In genomic region chr1:69070660-69071373, GRCh38 we compare ENCODE assay signal across 25 cellular contexts.
"Had no signal": no experiment of that assay in that cellular context is flagged by ENCODE, and none has a peak within 500 bp of the region (broad histone marks: within the 10 kb centered on the region; RNA-seq: fewer than 3 reads in every experiment).

No MANE protein-coding gene starts in this region.

- H3K36me3 Mint-ChIP-seq: activated naive CD8-positive, alpha-beta T cell; brain had no signal

- H3K27me3 Mint-ChIP-seq: activated CD4-positive, alpha-beta memory T cell treated with anti-CD3 and anti-CD28 coated beads, Interleukin-2, amount 10 ng/mL, durations not matched to agents 7 days and 5 days; activated CD4-positive, alpha-beta T cell treated with anti-CD3 and anti-CD28 coated beads for 36 hours; activated naive CD8-positive, alpha-beta T cell; activated T-helper 17 cell treated with anti-CD3 and anti-CD28 coated beads, Interleukin-2, amount 50 U/mL, for 72 hours; brain; central memory CD8-positive, alpha-beta T cell had no signal

- H3K4me1 Mint-ChIP-seq: activated CD4-positive, alpha-beta memory T cell treated with anti-CD3 and anti-CD28 coated beads, Interleukin-2, amount 10 ng/mL, durations not matched to agents 7 days and 5 days; activated CD4-positive, alpha-beta T cell treated with anti-CD3 and anti-CD28 coated beads for 36 hours; activated T-helper 17 cell treated with anti-CD3 and anti-CD28 coated beads, Interleukin-2, amount 50 U/mL, for 72 hours; brain; central memory CD8-positive, alpha-beta T cell had no signal

- DNase-seq: activated CD4-positive, alpha-beta memory T cell treated with anti-CD3 and anti-CD28 coated beads, Interleukin-2, amount 10 ng/mL, durations not matched to agents 7 days and 5 days; activated CD4-positive, alpha-beta T cell treated with anti-CD3 and anti-CD28 coated beads for 36 hours; activated CD4-positive, alpha-beta T cell treated with anti-CD3 and anti-CD28 coated beads, Interleukin-2, amount 50 U/mL, for 1 hour; activated gamma-delta T cell; activated naive CD4-positive, alpha-beta T cell treated with anti-CD3 and anti-CD28 coated beads for 36 hours; activated T-cell treated with anti-CD3 and anti-CD28 coated beads for 4 hours; activated T-cell treated with anti-CD3 and anti-CD28 coated beads, Interleukin-2, amount 50 U/mL, for 48 hours; amygdala; NCI-H1048; NCI-H146; NCI-H187 treated with DMSO at 0.1 percent for 48 hours; NCI-H226; NCI-H526; NCI-H774; OCI-M1; RPMI8226; SJCRH30; SK-N-SH; T-helper 1 cell had no signal

- ATAC-seq: activated CD4-positive, alpha-beta T cell treated with anti-CD3 and anti-CD28 coated beads for 36 hours; activated T-helper 17 cell treated with anti-CD3 and anti-CD28 coated beads, Interleukin-2, amount 50 U/mL, for 72 hours; Panc1; Right ventricle myocardium inferior had no signal

- H3K4me3 Mint-ChIP-seq: activated CD4-positive, alpha-beta memory T cell treated with anti-CD3 and anti-CD28 coated beads, Interleukin-2, amount 10 ng/mL, durations not matched to agents 7 days and 5 days; activated CD4-positive, alpha-beta T cell treated with anti-CD3 and anti-CD28 coated beads for 36 hours; activated naive CD4-positive, alpha-beta T cell treated with anti-CD3 and anti-CD28 coated beads for 36 hours; activated naive CD8-positive, alpha-beta T cell; activated T-helper 17 cell treated with anti-CD3 and anti-CD28 coated beads, Interleukin-2, amount 50 U/mL, for 72 hours; brain; central memory CD8-positive, alpha-beta T cell had no signal

- H3K27ac Mint-ChIP-seq: activated CD4-positive, alpha-beta memory T cell treated with anti-CD3 and anti-CD28 coated beads, Interleukin-2, amount 10 ng/mL, durations not matched to agents 7 days and 5 days; activated CD4-positive, alpha-beta T cell treated with anti-CD3 and anti-CD28 coated beads for 36 hours; activated naive CD4-positive, alpha-beta T cell treated with anti-CD3 and anti-CD28 coated beads for 36 hours; activated naive CD8-positive, alpha-beta T cell; activated T-helper 17 cell treated with anti-CD3 and anti-CD28 coated beads, Interleukin-2, amount 50 U/mL, for 72 hours; brain had no signal
